11 cellular contexts compared by ENCODE assay signal in genomic region chr13:101149735-101150380, GRCh38.
DNase-seq lines count a peak whose midpoint lies in the region; ATAC-seq and TF ChIP-seq lines count a peak whose summit lies in the region.
"Had no signal": no experiment of that assay in that cellular context is flagged by ENCODE, and none has a peak within 500 bp of the region (broad histone marks: within the 10 kb centered on the region; RNA-seq: fewer than 3 reads in every experiment).

No MANE protein-coding gene starts in this region.

- ATAC-seq in esophagus mucosa (no peak), HG03280 (IDR thresholded peaks at IDR 0.05; ENCODE audit: unreplicated experiment) (no peak)

- POLR2A ChIA-PET in GM10248 (lab: Yijun Ruan, JAX): no interaction called here

- DNase-seq in DMS 273 (lab: John Stamatoyannopoulos, UW; ENCODE audit: unreplicated experiment): peak; percentile 5
- DNase-seq in DMS 273 treated with DMSO at 0.1 percent for 48 hours (lab: John Stamatoyannopoulos, UW): no peak
- DNase-seq in NCI-H1092 treated with DMSO at 0.1 percent for 48 hours (lab: John Stamatoyannopoulos, UW): peak; percentile 57
- DNase-seq in dermis blood vessel endothelial cell: peak; percentile 68
- DNase-seq in renal cortical epithelial cell (ENCODE audit: low read depth): peak; percentile 37
- no peak for DNase-seq in GM10248 (ENCODE audit: extremely low spot score)
- DNase-seq: activated naive CD8-positive, alpha-beta T cell treated with anti-CD3 and anti-CD28 coated beads for 36 hours; islet precursor cell; stimulated activated CD4-positive, alpha-beta T cell treated with anti-CD3 and anti-CD28 coated beads, Interleukin-4, amount 100 ng/mL, for 1 hour had no signal

- TF ChIP-seq CTCF in GM10248 (IDR thresholded peaks at IDR 0.05; ENCODE audit: control extremely low read depth, extremely low read depth, low read depth, missing control alignments): no peak

- CTCF ChIA-PET in GM10248 (lab: Yijun Ruan, JAX): interaction anchor here (2.0 kb wide), 1 partner anchor 12 kb away, joined by 5 read pairs; no protein-coding TSS in a partner anchor

Comparison
In these comparisons a context has a peak if more than half of its experiments do, and no peak if none do; other contexts are left out.
1. DNase-seq: peak in DMS 273 (single experiment), NCI-H1092 treated with DMSO at 0.1 percent for 48 hours (single experiment), dermis blood vessel endothelial cell (single experiment) and renal cortical epithelial cell (single experiment); none in DMS 273 treated with DMSO at 0.1 percent for 48 hours (single experiment) and GM10248 (single experiment).